ENCODE assay signal across 9 cellular contexts in the genomic region with DNA sequence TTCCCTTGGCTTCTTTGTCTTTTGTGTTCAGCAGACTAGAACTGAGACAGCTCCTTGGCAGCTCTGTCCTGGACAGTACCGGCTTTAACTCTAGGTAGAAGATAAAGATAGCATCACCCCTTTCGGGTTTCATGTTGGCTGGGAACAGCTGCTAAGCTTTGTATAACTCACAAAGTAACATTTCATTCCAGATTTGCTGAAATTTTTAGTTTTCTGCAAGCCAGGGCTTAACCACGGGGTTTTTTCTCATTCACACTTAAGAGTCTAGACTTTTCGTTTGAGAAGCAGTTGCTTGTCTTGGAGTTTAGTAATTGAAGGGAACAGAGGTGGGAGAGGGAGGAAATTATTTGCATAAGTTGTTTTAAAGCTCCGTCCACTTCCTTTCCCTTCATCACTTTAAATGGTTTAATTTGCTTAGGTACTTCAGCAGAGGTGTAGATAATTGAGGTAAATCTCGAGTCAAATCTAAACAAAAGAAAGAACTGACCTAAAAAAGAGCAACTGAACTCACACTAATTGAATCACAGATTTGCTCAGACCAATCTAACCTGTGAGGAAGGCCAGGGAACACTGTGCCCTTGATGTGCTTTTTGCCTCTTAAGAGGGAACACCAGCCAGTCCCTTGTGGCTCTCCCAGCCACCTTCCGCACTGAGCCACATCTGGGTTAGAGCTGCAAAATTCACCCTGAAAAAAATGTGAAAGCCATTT. TPM values are rescaled to one million over a fixed set of nuclear protein-coding genes. Genes with fewer than 3 reads are reported as not detected.
A peak's percentile ranks its signal among the peaks of the same experiment; 100 is the strongest.
DNase-seq lines count a peak whose midpoint lies in the region; ATAC-seq and TF ChIP-seq lines count a peak whose summit lies in the region.
"Had no signal": no experiment of that assay in that cellular context is flagged by ENCODE, and none has a peak within 500 bp of the region (broad histone marks: within the 10 kb centered on the region; RNA-seq: fewer than 3 reads in every experiment).

No MANE protein-coding gene starts in this region.

- WGBS in spleen, 5 donors, result 38 to 45% (median 43%) methylated on average over 7 of the region's 7 CpGs

- TF ChIP-seq CTCF in breast epithelium (IDR thresholded peaks at IDR 0.05) (no peak), spleen (IDR thresholded peaks at IDR 0.05 in 8 of 11, conservative IDR thresholded peaks at IDR 0.05 in 3 of 11) (no peak)

- TF ChIP-seq POLR2A in breast epithelium (IDR thresholded peaks at IDR 0.05) (no peak), spleen (IDR thresholded peaks at IDR 0.05) (no peak)

- no peaks in the 10 kb centered on the region for H3K9me3 ChIP-seq in breast epithelium
- H3K9me3 ChIP-seq in spleen, result no peaks in the 10 kb centered on the region

- intact Hi-C loops in breast epithelium (cut with DNase I; ENCODE audit: low total_unique reads), result no loop called here
- intact Hi-C loops in spleen (cut with DNase I; ENCODE audit: low total_unique reads), result no loop called here

- H3K36me3 ChIP-seq in breast epithelium (no peaks in the 10 kb centered on the region), spleen (no peaks in the 10 kb centered on the region)

- H3K27ac ChIP-seq in breast epithelium (peak overlapping the region; percentile 16 to 26), spleen (peak overlapping the region in 7 of 8 donors; percentile 1 to 79 (median 63))

- DNase-seq in NCI-H748 (lab: John Stamatoyannopoulos, UW; ENCODE audit: unreplicated experiment) (peak; percentile 16), NCI-H748 treated with DMSO at 0.1 percent for 48 hours (lab: John Stamatoyannopoulos, UW) (no peak), breast epithelium (ENCODE audit: low spot score in 2 of 2) (no peak), spleen (no peak), NAMALWA (ENCODE audit: low spot score) (no peak), middle frontal gyrus (ENCODE audit: extremely low spot score, low spot score) (no peak), NCI-H1048 (lab: John Stamatoyannopoulos, UW) (no peak)
- DNase-seq: left cardiac atrium had no signal

- peak; percentile 38 for ATAC-seq in HG03039 (IDR thresholded peaks at IDR 0.05; ENCODE audit: unreplicated experiment)

- H3K4me3 ChIP-seq in breast epithelium (no peak overlapping the region), spleen (peak overlapping the region in 1 of 8 donors; percentile 12)

- H3K27me3 ChIP-seq in breast epithelium (no peaks in the 10 kb centered on the region), spleen (replicated peaks in 1 of 7) (no peaks in the 10 kb centered on the region)

- H3K4me1 ChIP-seq in breast epithelium (peaks cover 3% of the 10 kb centered on the region in 2 donors), spleen (peaks cover 33 to 100% (median 82%) of the 10 kb centered on the region in 6 donors)

RNA-seq across cellular contexts. Expression of gene RREB1, which starts 48.3 kb away (rescaled TPM):
- total RNA-seq in breast epithelium (10 to 100 TPM; 36.0 to 39.8 (median 39.7) TPM), spleen (10 to 100 TPM; 48.5 to 72.0 (median 58.1) TPM)
- polyA plus RNA-seq in spleen, result 1 to 10 TPM; 3.2 to 7.4 (median 4.7) TPM
